8 cellular contexts compared by ENCODE assay signal in genomic region chr5:131164931-131165727, GRCh38. TPM values are rescaled to one million over a fixed set of nuclear protein-coding genes. Genes with fewer than 3 reads are reported as not detected.
A peak's percentile ranks its signal among the peaks of the same experiment; 100 is the strongest.
DNase-seq lines count a peak whose midpoint lies in the region; ATAC-seq and TF ChIP-seq lines count a peak whose summit lies in the region.

TSS of gene HINT1 (minus strand) at chr5:131165256. CDS start at chr5:131165205, 51 bp downstream.

- peaks cover 47% of the 10 kb centered on the region for H3K79me2 ChIP-seq in SU-DHL-6 (ENCODE audit: insufficient read depth, low read length)

- peak within 1 kb of the TSS; percentile 98 for H3K4me3 Mint-ChIP-seq in type B pancreatic cell

- peaks cover 11% of the 10 kb centered on the region for H3K4me1 Mint-ChIP-seq in type B pancreatic cell (ENCODE audit: unreplicated experiment)

- peaks cover 12% of the 10 kb centered on the region; the same call in 1 of the 2 replicates for H4K20me1 ChIP-seq in SU-DHL-6 (ENCODE audit: low read depth, low read length)

- peaks cover 22% of the 10 kb centered on the region for H3K36me3 Mint-ChIP-seq in type B pancreatic cell

- peak within 1 kb of the TSS; percentile 79 for H3K27ac ChIP-seq in SU-DHL-6 (ENCODE audit: low read depth, low read length)

- H3K27me3 Mint-ChIP-seq in type B pancreatic cell: no peaks in the 10 kb centered on the region

- peak; percentile 78 for DNase-seq in NCI-H1105 treated with DMSO at 0.1 percent for 48 hours (lab: John Stamatoyannopoulos, UW)
- peak; percentile 81 for DNase-seq in activated naive CD8-positive, alpha-beta T cell treated with anti-CD3 and anti-CD28 coated beads, Interleukin-2, amount 50 U/mL, for 16 hours (ENCODE audit: low read depth, low spot score)
- DNase-seq in Right ventricle myocardium superior: peak; percentile 96
- DNase-seq in pons (ENCODE audit: low spot score): peak; percentile 88
- peak; percentile 96 for DNase-seq in type B pancreatic cell (ENCODE audit: extremely low spot score, unreplicated experiment)

- peak within 1 kb of the TSS; percentile 88 for H2AFZ ChIP-seq in SU-DHL-6 (ENCODE audit: low read depth, low read length, severe bottlenecking)

- H3K36me3 ChIP-seq in SU-DHL-6 (ENCODE audit: low read length): peaks cover 21% of the 10 kb centered on the region; the same call in 1 of the 2 replicates

- intact Hi-C loops in Right ventricle myocardium superior (cut with DNase I): no loop called here

- H3K27me3 ChIP-seq in SU-DHL-6 (ENCODE audit: low read length): no peaks in the 10 kb centered on the region

- peak within 1 kb of the TSS; percentile 96 for H3K27ac Mint-ChIP-seq in type B pancreatic cell

- H3K9me3 ChIP-seq in SU-DHL-6 (ENCODE audit: insufficient read depth, low read length): no peaks in the 10 kb centered on the region

- TF ChIP-seq CTCF in GM12872 (IDR thresholded peaks at IDR 0.05; ENCODE audit: insufficient read depth, low read depth, low read length) (peak; percentile 26; the same call in 1 of the 3 replicates), SU-DHL-6 (IDR thresholded peaks at IDR 0.05; ENCODE audit: insufficient read depth, low read length, poor library complexity, severe bottlenecking) (no peak), type B pancreatic cell (conservative IDR thresholded peaks at IDR 0.05) (no peak)

- peak within 1 kb of the TSS; percentile 98 for H3K4me2 ChIP-seq in SU-DHL-6 (ENCODE audit: low read depth, low read length, poor library complexity, severe bottlenecking)

- H3K9me3 Mint-ChIP-seq in type B pancreatic cell: no peaks in the 10 kb centered on the region

- H3K9ac ChIP-seq in SU-DHL-6 (ENCODE audit: low read length): peak within 1 kb of the TSS; percentile 98

- peak; percentile 80 for ATAC-seq in HG02678 (IDR thresholded peaks at IDR 0.05; ENCODE audit: unreplicated experiment)
- peak; percentile 98 for ATAC-seq in Right ventricle myocardium superior (ENCODE audit: poor library complexity)

- no peaks in the 10 kb centered on the region for H3K9me2 ChIP-seq in SU-DHL-6 (replicated peaks; ENCODE audit: insufficient read depth, low read length)

- H3F3A ChIP-seq in SU-DHL-6 (ENCODE audit: insufficient read depth): peaks cover 14% of the 10 kb centered on the region

- H3K4me3 ChIP-seq in SU-DHL-6 (ENCODE audit: insufficient read depth, low read length, poor library complexity, severe bottlenecking): peak within 1 kb of the TSS; percentile 86

RNA-seq across cellular contexts. Expression of gene HINT1, which starts in this region (rescaled TPM):
- total RNA-seq in Right ventricle myocardium superior (194 TPM), type B pancreatic cell (ENCODE audit: low replicate concordance) (206 and 214 TPM in 2 replicates)

Comparison
In these comparisons a context has a peak if more than half of its experiments do, and no peak if none do; other contexts are left out.
1. Peak in every context shown above with its lines: DNase-seq, ATAC-seq, H3K4me3 ChIP-seq and H3K27ac ChIP-seq.